ENCODE assay signal across 1 cellular context in the genomic region with DNA sequence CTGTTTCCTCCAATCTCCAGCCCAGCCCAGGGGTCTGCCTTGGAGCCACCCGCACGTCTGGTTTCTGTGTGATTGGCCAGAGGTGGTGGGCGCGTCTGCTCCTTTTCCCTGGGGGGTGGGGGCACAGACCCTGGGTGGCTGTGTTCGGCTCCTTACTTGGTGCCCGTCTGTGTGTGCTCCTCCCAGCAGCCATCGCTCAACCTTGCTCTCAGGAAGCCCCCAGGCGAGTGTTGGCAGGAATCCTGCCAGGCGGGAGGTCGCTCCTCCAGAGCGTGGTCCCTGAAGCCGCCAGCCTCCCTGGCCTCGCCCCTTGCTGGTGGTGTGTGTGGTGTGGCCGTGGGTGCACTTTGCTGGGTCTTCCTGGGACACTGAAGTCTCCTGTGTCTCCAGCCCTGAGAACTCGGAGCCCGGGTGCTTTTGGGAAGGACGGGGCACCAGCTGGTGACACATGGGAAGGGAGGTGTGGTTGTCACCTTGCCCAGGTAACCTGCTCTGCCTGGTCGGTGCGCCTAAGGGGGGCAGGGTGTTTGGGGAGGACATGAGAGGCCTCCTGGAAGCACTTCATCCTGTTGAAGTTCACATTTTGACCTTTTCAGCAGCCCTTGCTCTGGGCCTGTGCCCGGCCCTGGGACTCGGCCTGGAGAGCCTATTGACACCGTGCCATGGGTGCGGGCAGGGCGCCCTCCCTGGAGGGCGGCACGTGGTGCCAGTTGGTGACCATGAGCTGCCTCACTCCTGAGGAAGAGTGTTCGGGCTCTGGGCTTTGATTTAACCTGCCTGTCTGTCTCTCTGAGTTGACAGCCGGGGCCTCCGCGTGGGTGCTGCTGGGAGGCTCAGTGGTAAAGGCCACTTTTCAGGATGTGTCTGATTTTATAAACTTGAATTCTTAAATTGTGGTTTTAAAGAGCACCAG.
TF ChIP-seq lines count a peak whose summit lies in the region.

No MANE protein-coding gene starts in this region.

TF ChIP-seq in HepG2, 621 proteins besides CTCF, POLR2A, EP300 and RAD21 (continued from another document and continues in another):
- TF ChIP-seq, protein P1, sequence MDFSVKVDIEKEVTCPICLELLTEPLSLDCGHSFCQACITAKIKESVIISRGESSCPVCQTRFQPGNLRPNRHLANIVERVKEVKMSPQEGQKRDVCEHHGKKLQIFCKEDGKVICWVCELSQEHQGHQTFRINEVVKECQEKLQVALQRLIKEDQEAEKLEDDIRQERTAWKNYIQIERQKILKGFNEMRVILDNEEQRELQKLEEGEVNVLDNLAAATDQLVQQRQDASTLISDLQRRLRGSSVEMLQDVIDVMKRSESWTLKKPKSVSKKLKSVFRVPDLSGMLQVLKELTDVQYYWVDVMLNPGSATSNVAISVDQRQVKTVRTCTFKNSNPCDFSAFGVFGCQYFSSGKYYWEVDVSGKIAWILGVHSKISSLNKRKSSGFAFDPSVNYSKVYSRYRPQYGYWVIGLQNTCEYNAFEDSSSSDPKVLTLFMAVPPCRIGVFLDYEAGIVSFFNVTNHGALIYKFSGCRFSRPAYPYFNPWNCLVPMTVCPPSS (IDR thresholded peaks at IDR 0.05), result no peak
- TF ChIP-seq, protein P2, sequence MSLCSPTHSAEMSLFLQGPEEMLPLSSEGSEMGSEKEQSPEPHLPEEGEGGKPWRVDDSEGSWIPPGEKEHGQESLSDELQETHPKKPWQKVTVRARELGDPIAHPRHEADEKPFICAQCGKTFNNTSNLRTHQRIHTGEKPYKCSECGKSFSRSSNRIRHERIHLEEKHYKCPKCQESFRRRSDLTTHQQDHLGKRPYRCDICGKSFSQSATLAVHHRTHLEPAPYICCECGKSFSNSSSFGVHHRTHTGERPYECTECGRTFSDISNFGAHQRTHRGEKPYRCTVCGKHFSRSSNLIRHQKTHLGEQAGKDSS (CRISPR knock-in tag; IDR thresholded peaks at IDR 0.05; ENCODE audit: borderline replicate concordance, low read depth), result no peak
- TF ChIP-seq ZBTB7A (CRISPR knock-in tag; IDR thresholded peaks at IDR 0.05), result 0 out of 2 replicates have a peak, but pooled peaks have one; percentile 28
- TF ChIP-seq TBX2 (CRISPR knock-in tag; IDR thresholded peaks at IDR 0.05; ENCODE audit: borderline replicate concordance), result peak; percentile 60; the same call in 1 of the 2 replicates
- TF ChIP-seq, protein P3, sequence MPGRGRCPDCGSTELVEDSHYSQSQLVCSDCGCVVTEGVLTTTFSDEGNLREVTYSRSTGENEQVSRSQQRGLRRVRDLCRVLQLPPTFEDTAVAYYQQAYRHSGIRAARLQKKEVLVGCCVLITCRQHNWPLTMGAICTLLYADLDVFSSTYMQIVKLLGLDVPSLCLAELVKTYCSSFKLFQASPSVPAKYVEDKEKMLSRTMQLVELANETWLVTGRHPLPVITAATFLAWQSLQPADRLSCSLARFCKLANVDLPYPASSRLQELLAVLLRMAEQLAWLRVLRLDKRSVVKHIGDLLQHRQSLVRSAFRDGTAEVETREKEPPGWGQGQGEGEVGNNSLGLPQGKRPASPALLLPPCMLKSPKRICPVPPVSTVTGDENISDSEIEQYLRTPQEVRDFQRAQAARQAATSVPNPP (CRISPR knock-in tag; IDR thresholded peaks at IDR 0.05), result no peak
- TF ChIP-seq TCF12 (IDR thresholded peaks at IDR 0.05), result no peak
- 0 out of 2 replicates have a peak, but pooled peaks have one; percentile 59 for TF ChIP-seq TCF12 (CRISPR knock-in tag; IDR thresholded peaks at IDR 0.05)
- TF ChIP-seq SMAD9 (CRISPR knock-in tag; IDR thresholded peaks at IDR 0.05), result 0 out of 2 replicates have a peak, but pooled peaks have one; percentile 41
- no peak for TF ChIP-seq ZFP62 (CRISPR knock-in tag; IDR thresholded peaks at IDR 0.05)
- no peak for TF ChIP-seq BRD4 (CRISPR knock-in tag; IDR thresholded peaks at IDR 0.05)
- TF ChIP-seq ELF4 (CRISPR knock-in tag; IDR thresholded peaks at IDR 0.05; ENCODE audit: borderline replicate concordance), result no peak
- no peak for TF ChIP-seq ZNF7 (CRISPR knock-in tag; IDR thresholded peaks at IDR 0.05)
- no peak; the same call in 1 of the 2 replicates for TF ChIP-seq STAG1 (CRISPR knock-in tag; IDR thresholded peaks at IDR 0.05)
- TF ChIP-seq FOSL2 (CRISPR knock-in tag; IDR thresholded peaks at IDR 0.05), result no peak
- TF ChIP-seq SRSF4 (IDR thresholded peaks at IDR 0.05; ENCODE audit: low read depth, low read length, poor library complexity, severe bottlenecking), result no peak
- no peak for TF ChIP-seq SNAPC2 (CRISPR knock-in tag; IDR thresholded peaks at IDR 0.05)
- TF ChIP-seq KAT7 (CRISPR knock-in tag; IDR thresholded peaks at IDR 0.05; ENCODE audit: borderline replicate concordance), result no peak
- TF ChIP-seq CHCHD3 (CRISPR knock-in tag; IDR thresholded peaks at IDR 0.05), result peak; percentile 26; the same call in 1 of the 2 replicates
- TF ChIP-seq HHEX (CRISPR knock-in tag; IDR thresholded peaks at IDR 0.05), result no peak
- no peak for TF ChIP-seq PLRG1 (conservative IDR thresholded peaks at IDR 0.05)
- no peak for TF ChIP-seq SCMH1 (CRISPR knock-in tag; IDR thresholded peaks at IDR 0.05; ENCODE audit: borderline replicate concordance)
- TF ChIP-seq ZBTB20 (CRISPR knock-in tag; IDR thresholded peaks at IDR 0.05; ENCODE audit: borderline replicate concordance, low read depth), result no peak
- no peak for TF ChIP-seq ZFP37 (CRISPR knock-in tag; IDR thresholded peaks at IDR 0.05; ENCODE audit: borderline replicate concordance)
- TF ChIP-seq, protein P4, sequence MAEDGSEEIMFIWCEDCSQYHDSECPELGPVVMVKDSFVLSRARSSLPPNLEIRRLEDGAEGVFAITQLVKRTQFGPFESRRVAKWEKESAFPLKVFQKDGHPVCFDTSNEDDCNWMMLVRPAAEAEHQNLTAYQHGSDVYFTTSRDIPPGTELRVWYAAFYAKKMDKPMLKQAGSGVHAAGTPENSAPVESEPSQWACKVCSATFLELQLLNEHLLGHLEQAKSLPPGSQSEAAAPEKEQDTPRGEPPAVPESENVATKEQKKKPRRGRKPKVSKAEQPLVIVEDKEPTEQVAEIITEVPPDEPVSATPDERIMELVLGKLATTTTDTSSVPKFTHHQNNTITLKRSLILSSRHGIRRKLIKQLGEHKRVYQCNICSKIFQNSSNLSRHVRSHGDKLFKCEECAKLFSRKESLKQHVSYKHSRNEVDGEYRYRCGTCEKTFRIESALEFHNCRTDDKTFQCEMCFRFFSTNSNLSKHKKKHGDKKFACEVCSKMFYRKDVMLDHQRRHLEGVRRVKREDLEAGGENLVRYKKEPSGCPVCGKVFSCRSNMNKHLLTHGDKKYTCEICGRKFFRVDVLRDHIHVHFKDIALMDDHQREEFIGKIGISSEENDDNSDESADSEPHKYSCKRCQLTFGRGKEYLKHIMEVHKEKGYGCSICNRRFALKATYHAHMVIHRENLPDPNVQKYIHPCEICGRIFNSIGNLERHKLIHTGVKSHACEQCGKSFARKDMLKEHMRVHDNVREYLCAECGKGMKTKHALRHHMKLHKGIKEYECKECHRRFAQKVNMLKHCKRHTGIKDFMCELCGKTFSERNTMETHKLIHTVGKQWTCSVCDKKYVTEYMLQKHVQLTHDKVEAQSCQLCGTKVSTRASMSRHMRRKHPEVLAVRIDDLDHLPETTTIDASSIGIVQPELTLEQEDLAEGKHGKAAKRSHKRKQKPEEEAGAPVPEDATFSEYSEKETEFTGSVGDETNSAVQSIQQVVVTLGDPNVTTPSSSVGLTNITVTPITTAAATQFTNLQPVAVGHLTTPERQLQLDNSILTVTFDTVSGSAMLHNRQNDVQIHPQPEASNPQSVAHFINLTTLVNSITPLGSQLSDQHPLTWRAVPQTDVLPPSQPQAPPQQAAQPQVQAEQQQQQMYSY (CRISPR knock-in tag; IDR thresholded peaks at IDR 0.05), result no peak
- no peak for TF ChIP-seq ZNF230 (CRISPR knock-in tag; IDR thresholded peaks at IDR 0.05)
- TF ChIP-seq, protein P5, sequence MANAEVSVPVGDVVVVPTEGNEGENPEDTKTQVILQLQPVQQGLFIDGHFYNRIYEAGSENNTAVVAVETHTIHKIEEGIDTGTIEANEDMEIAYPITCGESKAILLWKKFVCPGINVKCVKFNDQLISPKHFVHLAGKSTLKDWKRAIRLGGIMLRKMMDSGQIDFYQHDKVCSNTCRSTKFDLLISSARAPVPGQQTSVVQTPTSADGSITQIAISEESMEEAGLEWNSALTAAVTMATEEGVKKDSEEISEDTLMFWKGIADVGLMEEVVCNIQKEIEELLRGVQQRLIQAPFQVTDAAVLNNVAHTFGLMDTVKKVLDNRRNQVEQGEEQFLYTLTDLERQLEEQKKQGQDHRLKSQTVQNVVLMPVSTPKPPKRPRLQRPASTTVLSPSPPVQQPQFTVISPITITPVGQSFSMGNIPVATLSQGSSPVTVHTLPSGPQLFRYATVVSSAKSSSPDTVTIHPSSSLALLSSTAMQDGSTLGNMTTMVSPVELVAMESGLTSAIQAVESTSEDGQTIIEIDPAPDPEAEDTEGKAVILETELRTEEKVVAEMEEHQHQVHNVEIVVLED (CRISPR knock-in tag; IDR thresholded peaks at IDR 0.05; ENCODE audit: borderline replicate concordance), result 0 out of 2 replicates have a peak, but pooled peaks have one; percentile 49
- TF ChIP-seq ZFP82 (CRISPR knock-in tag; IDR thresholded peaks at IDR 0.05; ENCODE audit: borderline replicate concordance), result no peak
- no peak for TF ChIP-seq KDM6A (CRISPR knock-in tag; IDR thresholded peaks at IDR 0.05; ENCODE audit: low read depth)
- TF ChIP-seq, protein P6, sequence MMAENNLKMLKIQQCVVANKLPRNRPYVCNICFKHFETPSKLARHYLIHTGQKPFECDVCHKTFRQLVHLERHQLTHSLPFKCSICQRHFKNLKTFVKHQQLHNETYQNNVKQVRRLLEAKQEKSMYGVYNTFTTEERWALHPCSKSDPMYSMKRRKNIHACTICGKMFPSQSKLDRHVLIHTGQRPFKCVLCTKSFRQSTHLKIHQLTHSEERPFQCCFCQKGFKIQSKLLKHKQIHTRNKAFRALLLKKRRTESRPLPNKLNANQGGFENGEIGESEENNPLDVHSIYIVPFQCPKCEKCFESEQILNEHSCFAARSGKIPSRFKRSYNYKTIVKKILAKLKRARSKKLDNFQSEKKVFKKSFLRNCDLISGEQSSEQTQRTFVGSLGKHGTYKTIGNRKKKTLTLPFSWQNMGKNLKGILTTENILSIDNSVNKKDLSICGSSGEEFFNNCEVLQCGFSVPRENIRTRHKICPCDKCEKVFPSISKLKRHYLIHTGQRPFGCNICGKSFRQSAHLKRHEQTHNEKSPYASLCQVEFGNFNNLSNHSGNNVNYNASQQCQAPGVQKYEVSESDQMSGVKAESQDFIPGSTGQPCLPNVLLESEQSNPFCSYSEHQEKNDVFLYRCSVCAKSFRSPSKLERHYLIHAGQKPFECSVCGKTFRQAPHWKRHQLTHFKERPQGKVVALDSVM (CRISPR knock-in tag; IDR thresholded peaks at IDR 0.05), result no peak
- TF ChIP-seq, protein P7, sequence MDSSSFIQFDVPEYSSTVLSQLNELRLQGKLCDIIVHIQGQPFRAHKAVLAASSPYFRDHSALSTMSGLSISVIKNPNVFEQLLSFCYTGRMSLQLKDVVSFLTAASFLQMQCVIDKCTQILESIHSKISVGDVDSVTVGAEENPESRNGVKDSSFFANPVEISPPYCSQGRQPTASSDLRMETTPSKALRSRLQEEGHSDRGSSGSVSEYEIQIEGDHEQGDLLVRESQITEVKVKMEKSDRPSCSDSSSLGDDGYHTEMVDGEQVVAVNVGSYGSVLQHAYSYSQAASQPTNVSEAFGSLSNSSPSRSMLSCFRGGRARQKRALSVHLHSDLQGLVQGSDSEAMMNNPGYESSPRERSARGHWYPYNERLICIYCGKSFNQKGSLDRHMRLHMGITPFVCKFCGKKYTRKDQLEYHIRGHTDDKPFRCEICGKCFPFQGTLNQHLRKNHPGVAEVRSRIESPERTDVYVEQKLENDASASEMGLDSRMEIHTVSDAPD (CRISPR knock-in tag; IDR thresholded peaks at IDR 0.05), result 0 out of 2 replicates have a peak, but pooled peaks have one; percentile 6
- no peak for TF ChIP-seq NFATC3 (CRISPR knock-in tag; IDR thresholded peaks at IDR 0.05)
- TF ChIP-seq SALL2 (CRISPR knock-in tag; IDR thresholded peaks at IDR 0.05), result no peak
- TF ChIP-seq, protein P8, sequence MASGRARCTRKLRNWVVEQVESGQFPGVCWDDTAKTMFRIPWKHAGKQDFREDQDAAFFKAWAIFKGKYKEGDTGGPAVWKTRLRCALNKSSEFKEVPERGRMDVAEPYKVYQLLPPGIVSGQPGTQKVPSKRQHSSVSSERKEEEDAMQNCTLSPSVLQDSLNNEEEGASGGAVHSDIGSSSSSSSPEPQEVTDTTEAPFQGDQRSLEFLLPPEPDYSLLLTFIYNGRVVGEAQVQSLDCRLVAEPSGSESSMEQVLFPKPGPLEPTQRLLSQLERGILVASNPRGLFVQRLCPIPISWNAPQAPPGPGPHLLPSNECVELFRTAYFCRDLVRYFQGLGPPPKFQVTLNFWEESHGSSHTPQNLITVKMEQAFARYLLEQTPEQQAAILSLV (CRISPR knock-in tag; IDR thresholded peaks at IDR 0.05; ENCODE audit: borderline replicate concordance), result peak; percentile 57; the same call in 1 of the 2 replicates
- TF ChIP-seq PRMT3 (CRISPR knock-in tag; IDR thresholded peaks at IDR 0.05; ENCODE audit: borderline replicate concordance, low read depth), result no peak
- TF ChIP-seq PITX1 (CRISPR knock-in tag; IDR thresholded peaks at IDR 0.05), result no peak
- no peak for TF ChIP-seq ZSCAN29 (CRISPR knock-in tag; conservative IDR thresholded peaks at IDR 0.05)
- no peak for TF ChIP-seq XRCC5 (optimal IDR thresholded peaks at IDR 0.05; ENCODE audit: low read length)
- no peak for TF ChIP-seq SALL1 (CRISPR knock-in tag; IDR thresholded peaks at IDR 0.05)
- TF ChIP-seq, protein P9, sequence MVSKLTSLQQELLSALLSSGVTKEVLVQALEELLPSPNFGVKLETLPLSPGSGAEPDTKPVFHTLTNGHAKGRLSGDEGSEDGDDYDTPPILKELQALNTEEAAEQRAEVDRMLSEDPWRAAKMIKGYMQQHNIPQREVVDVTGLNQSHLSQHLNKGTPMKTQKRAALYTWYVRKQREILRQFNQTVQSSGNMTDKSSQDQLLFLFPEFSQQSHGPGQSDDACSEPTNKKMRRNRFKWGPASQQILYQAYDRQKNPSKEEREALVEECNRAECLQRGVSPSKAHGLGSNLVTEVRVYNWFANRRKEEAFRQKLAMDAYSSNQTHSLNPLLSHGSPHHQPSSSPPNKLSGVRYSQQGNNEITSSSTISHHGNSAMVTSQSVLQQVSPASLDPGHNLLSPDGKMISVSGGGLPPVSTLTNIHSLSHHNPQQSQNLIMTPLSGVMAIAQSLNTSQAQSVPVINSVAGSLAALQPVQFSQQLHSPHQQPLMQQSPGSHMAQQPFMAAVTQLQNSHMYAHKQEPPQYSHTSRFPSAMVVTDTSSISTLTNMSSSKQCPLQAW (CRISPR knock-in tag; IDR thresholded peaks at IDR 0.05), result no peak; the same call in 1 of the 2 replicates
- TF ChIP-seq ZNF235 (CRISPR knock-in tag; IDR thresholded peaks at IDR 0.05; ENCODE audit: borderline replicate concordance), result peak; percentile 52; the same call in 1 of the 2 replicates
- TF ChIP-seq ZNF546 (CRISPR knock-in tag; conservative IDR thresholded peaks at IDR 0.05), result 0 out of 2 replicates have a peak, but pooled peaks have one; percentile 64
- no peak for TF ChIP-seq SRSF1 (optimal IDR thresholded peaks at IDR 0.05; ENCODE audit: low read depth, low read length)
- no peak for TF ChIP-seq HCFC1 (IDR thresholded peaks at IDR 0.05; ENCODE audit: low read depth, low read length)
- TF ChIP-seq SP140L (CRISPR knock-in tag; IDR thresholded peaks at IDR 0.05; ENCODE audit: borderline replicate concordance), result no peak
- TF ChIP-seq ZFX (CRISPR knock-in tag; IDR thresholded peaks at IDR 0.05; ENCODE audit: low read depth), result peak; percentile 68
- 0 out of 2 replicates have a peak, but pooled peaks have one; percentile 9 for TF ChIP-seq ZNF776 (CRISPR knock-in tag; IDR thresholded peaks at IDR 0.05)
- TF ChIP-seq ZNF619 (CRISPR knock-in tag; IDR thresholded peaks at IDR 0.05), result peak; percentile 84
- TF ChIP-seq ZNF451 (CRISPR knock-in tag; IDR thresholded peaks at IDR 0.05), result no peak
